In the genomic region with DNA sequence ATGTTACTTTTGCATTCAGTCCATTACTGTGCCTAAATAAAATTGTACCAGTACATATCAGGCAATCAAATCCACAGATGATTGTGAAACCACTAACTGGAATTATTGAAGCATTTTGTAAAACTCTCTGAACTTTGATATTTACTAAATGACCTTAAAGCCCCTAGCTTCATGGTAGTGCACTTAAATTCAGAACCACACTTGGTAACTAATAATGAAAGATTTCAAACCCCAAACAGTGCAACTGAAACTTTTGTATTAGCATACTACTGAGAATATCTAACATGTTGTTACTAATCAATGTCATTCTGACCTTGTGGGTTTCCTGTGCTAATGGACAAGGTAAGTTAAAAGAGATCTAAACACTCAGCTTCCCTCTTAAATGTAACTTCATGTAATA, we compare ENCODE assay signal across 19 cellular contexts. TPM values are rescaled to one million over a fixed set of nuclear protein-coding genes. Genes with fewer than 3 reads are reported as not detected.
DNase-seq lines count a peak whose midpoint lies in the region; ATAC-seq and TF ChIP-seq lines count a peak whose summit lies in the region.
"Had no signal": no experiment of that assay in that cellular context is flagged by ENCODE, and none has a peak within 500 bp of the region (broad histone marks: within the 10 kb centered on the region; RNA-seq: fewer than 3 reads in every experiment).

A gene (plus strand): TSS at position 238 of the 400 bp plus-strand sequence. CDS start 47 bp downstream, at position 285.

- no peaks in the 10 kb centered on the region for H3K9me3 ChIP-seq in PC-9 (ENCODE audit: insufficient read depth, low read depth)
- no peaks in the 10 kb centered on the region for H3K9me3 ChIP-seq in neuronal stem cell (replicated peaks in 1 of 2; ENCODE audit: control insufficient read depth in 2 of 2, insufficient read depth in 1 of 2, low read depth in 1 of 2, low read length in 2 of 2)
- H3K9me3 ChIP-seq in stomach = no peaks in the 10 kb centered on the region

- H3K4ac ChIP-seq in neuronal stem cell (ENCODE audit: low read length) = no peak within 1 kb of the TSS

- H3K4me1 ChIP-seq in PC-9 (replicated peaks; ENCODE audit: insufficient read depth) (no peaks in the 10 kb centered on the region), neuronal stem cell (ENCODE audit: control insufficient read depth in 2 of 2, insufficient read depth in 1 of 2, low read depth in 1 of 2, low read length in 2 of 2) (no peaks in the 10 kb centered on the region), stomach (no peaks in the 10 kb centered on the region)

- H4K8ac ChIP-seq in neuronal stem cell (ENCODE audit: low read depth, low read length) = no peak within 1 kb of the TSS

- no peak for TF ChIP-seq EP300 in stomach (IDR thresholded peaks at IDR 0.05)

- H3K4me2 ChIP-seq in PC-9 (no peak within 1 kb of the TSS), neuronal stem cell (ENCODE audit: insufficient read depth, low read length, poor library complexity, severe bottlenecking) (no peak within 1 kb of the TSS)

- H3K4me3 ChIP-seq in PC-9 = no peak within 1 kb of the TSS
- H3K4me3 ChIP-seq in neuronal stem cell (ENCODE audit: low read length in 2 of 2) = no peak within 1 kb of the TSS
- H3K4me3 ChIP-seq in stomach = no peak within 1 kb of the TSS

- DNase-seq in PC-9 (no peak), neuronal stem cell (ENCODE audit: low spot score) (no peak), stomach (no peak), cortex of kidney (lab: John Stamatoyannopoulos, UW) (no peak)
- DNase-seq: activated CD4-positive, alpha-beta T cell treated with anti-CD3 and anti-CD28 coated beads for 36 hours; brain microvascular endothelial cell; Calu3; GF-D8; immature natural killer cell; NCI-H1436; NCI-H446 treated with DMSO at 0.1 percent for 48 hours; retina had no signal

- H2BK5ac ChIP-seq in neuronal stem cell (ENCODE audit: low read length) = no peak within 1 kb of the TSS

- no peak within 1 kb of the TSS for H2BK12ac ChIP-seq in neuronal stem cell (ENCODE audit: low read length)

- TF ChIP-seq CTCF in PC-9 (conservative IDR thresholded peaks at IDR 0.05) (no peak), stomach (IDR thresholded peaks at IDR 0.05) (no peak)

- no TSS peak for BruUV-seq in PC-9 (replicated peaks; lab: Mats Ljungman, UMichigan)

- no peak within 1 kb of the TSS for H2BK120ac ChIP-seq in neuronal stem cell (ENCODE audit: low read depth, low read length)

- H3K9me2 ChIP-seq in PC-9 (ENCODE audit: insufficient read depth) = no peaks in the 10 kb centered on the region

- peak; percentile 97 for ATAC-seq in GM18909 (IDR thresholded peaks at IDR 0.05; ENCODE audit: poor library complexity, unreplicated experiment)
- peak; percentile 91 for ATAC-seq in GM21529 (IDR thresholded peaks at IDR 0.05; ENCODE audit: unreplicated experiment)
- peak; percentile 81 for ATAC-seq in HG03064 (IDR thresholded peaks at IDR 0.05; ENCODE audit: low read depth, unreplicated experiment)
- no peak for ATAC-seq in HG03045 (IDR thresholded peaks at IDR 0.05; ENCODE audit: unreplicated experiment)
- ATAC-seq: activated CD4-positive, alpha-beta T cell treated with anti-CD3 and anti-CD28 coated beads for 36 hours had no signal

- intact Hi-C loops in PC-9 (cut with micrococcal nuclease; ENCODE audit: unreplicated experiment) (no loop called here), stomach (cut with DNase I; ENCODE audit: low total_unique reads) (no loop called here)

- CTCF ChIA-PET in PC-9 (lab: Charles Lee) = no interaction called here

- H3K18ac ChIP-seq in neuronal stem cell (ENCODE audit: low read length) = no peak within 1 kb of the TSS

- H3F3A ChIP-seq in PC-9 (ENCODE audit: insufficient read depth, low read depth) = no peaks in the 10 kb centered on the region

- no peaks in the 10 kb centered on the region for H4K20me1 ChIP-seq in PC-9 (ENCODE audit: insufficient read depth)

- H3K79me1 ChIP-seq in neuronal stem cell (ENCODE audit: low read depth, low read length) = no peaks in the 10 kb centered on the region

- no peaks in the 10 kb centered on the region for H3K27me3 ChIP-seq in PC-9 (ENCODE audit: insufficient read depth, low read depth)
- H3K27me3 ChIP-seq in neuronal stem cell (ENCODE audit: control insufficient read depth in 3 of 3, insufficient read depth in 3 of 3, low read depth in 1 of 3, low read length in 3 of 3) = no peaks in the 10 kb centered on the region
- no peaks in the 10 kb centered on the region for H3K27me3 ChIP-seq in stomach
- H3K27me3 ChIP-seq: brain microvascular endothelial cell had no signal

- TF ChIP-seq POLR2A in stomach (IDR thresholded peaks at IDR 0.05) = no peak

- H3K36me3 ChIP-seq in PC-9 (ENCODE audit: low read depth) = no peaks in the 10 kb centered on the region
- H3K36me3 ChIP-seq in neuronal stem cell (replicated peaks in 1 of 2; ENCODE audit: control insufficient read depth in 2 of 2, insufficient read depth in 2 of 2, low read length in 2 of 2) = no peaks in the 10 kb centered on the region
- no peaks in the 10 kb centered on the region for H3K36me3 ChIP-seq in stomach
- H3K36me3 ChIP-seq: brain microvascular endothelial cell had no signal

- H3K23ac ChIP-seq in neuronal stem cell (ENCODE audit: low read depth, low read length, poor library complexity) = no peak within 1 kb of the TSS

- no peak within 1 kb of the TSS for H3K14ac ChIP-seq in neuronal stem cell (ENCODE audit: low read length)

- H2AFZ ChIP-seq in PC-9 (0 out of 2 replicates have a peak within 1 kb of the TSS, but pooled peaks have one; percentile 22), neuronal stem cell (ENCODE audit: low read length) (no peak within 1 kb of the TSS)

- H3K27ac ChIP-seq in PC-9 (no peak within 1 kb of the TSS), neuronal stem cell (replicated peaks; ENCODE audit: low read length) (no peak within 1 kb of the TSS), stomach (no peak within 1 kb of the TSS)
- H3K27ac ChIP-seq: brain microvascular endothelial cell had no signal

- no peak within 1 kb of the TSS for H3K9ac ChIP-seq in neuronal stem cell (ENCODE audit: low read depth, low read length, poor library complexity)

- POLR2A ChIA-PET in PC-9 (lab: Charles Lee; ENCODE audit: unreplicated experiment) = no interaction called here

- no peaks in the 10 kb centered on the region for H3K79me2 ChIP-seq in PC-9 (ENCODE audit: low read depth)

- no peak within 1 kb of the TSS for H2BK15ac ChIP-seq in neuronal stem cell (ENCODE audit: low read length)

- H4K91ac ChIP-seq in neuronal stem cell (ENCODE audit: low read depth, low read length, poor library complexity) = no peak within 1 kb of the TSS

- no peak within 1 kb of the TSS for H2AK5ac ChIP-seq in neuronal stem cell (ENCODE audit: low read depth, low read length)

RNA-seq across cellular contexts. Expression of the gene that starts here (rescaled TPM):
- 0.28 TPM in 1 of 2 replicates, not detected in the other for total RNA-seq in PC-9 (2021)
- 0.20 TPM for polyA plus RNA-seq in neuronal stem cell (2013, experiment 1 of 2)
- 0.14 TPM for polyA plus RNA-seq in neuronal stem cell (2013, experiment 2 of 2)
- under 1 TPM in 1 of 5 donors, not detected in 4; 0.73 TPM for total RNA-seq in stomach
- not detected for polyA plus RNA-seq in stomach
- total RNA-seq: activated CD4-positive, alpha-beta T cell treated with anti-CD3 and anti-CD28 coated beads for 36 hours; Calu3; dermis microvascular lymphatic vessel endothelial cell; SK-MEL-5 had no signal
- polyA plus RNA-seq: immature natural killer cell, neural cell had no signal
